ENCODE assay signal across 1 cellular context in genomic region chr19:17097593-17098126, GRCh38.
A peak's percentile ranks its signal among the peaks of the same experiment; 100 is the strongest.
TF ChIP-seq lines count a peak whose summit lies in the region.

No MANE protein-coding gene starts in this region.

TF ChIP-seq in K562, 482 proteins besides CTCF, POLR2A, EP300 and RAD21 (continued from another document and continues in another):
- TF ChIP-seq REST (CRISPR knock-in tag; IDR thresholded peaks at IDR 0.05; ENCODE audit: low read depth) (no peak), BRD4 (IDR thresholded peaks at IDR 0.05) (no peak), XRCC4 (IDR thresholded peaks at IDR 0.05; ENCODE audit: extremely low read depth, insufficient read depth, insufficient read length) (no peak), HOXB6 (CRISPR knock-in tag; IDR thresholded peaks at IDR 0.05; ENCODE audit: borderline replicate concordance) (no peak), POLR3G (IDR thresholded peaks at IDR 0.05; ENCODE audit: extremely low read depth, insufficient read length, insufficient replicate concordance) (no peak), HOMEZ (CRISPR knock-in tag; IDR thresholded peaks at IDR 0.05) (no peak), DEAF1 (CRISPR knock-in tag; IDR thresholded peaks at IDR 0.05) (no peak), FUS (optimal IDR thresholded peaks at IDR 0.05; ENCODE audit: low read depth, low read length) (no peak), SMARCA4 (IDR thresholded peaks at IDR 0.05) (peak; percentile 78), ZNF445 (CRISPR knock-in tag; IDR thresholded peaks at IDR 0.05; ENCODE audit: low read depth) (no peak), KDM1A (IDR thresholded peaks at IDR 0.05) (peak in 1 of 2 experiments; percentile 54; a peak in 1 of 4 replicates), CBFA2T3 (IDR thresholded peaks at IDR 0.05) (no peak; the same call in 1 of the 2 replicates), SMAD4 (CRISPR knock-in tag; conservative IDR thresholded peaks at IDR 0.05) (0 out of 2 replicates have a peak, but pooled peaks have one; percentile 18), SETDB1 (IDR thresholded peaks at IDR 0.05; ENCODE audit: low read length) (no peak), CBX3 (IDR thresholded peaks at IDR 0.05; ENCODE audit: borderline replicate concordance in 1 of 2, low read length in 2 of 2) (no peak; a peak in 1 of 3 replicates), ZNF584 (CRISPR knock-in tag; IDR thresholded peaks at IDR 0.05; ENCODE audit: low read depth) (no peak), MBD1 (CRISPR knock-in tag; IDR thresholded peaks at IDR 0.05) (no peak), ETV5 (CRISPR knock-in tag; IDR thresholded peaks at IDR 0.05; ENCODE audit: low read depth) (0 out of 2 replicates have a peak, but pooled peaks have one; percentile 40), STAT5A (IDR thresholded peaks at IDR 0.05; ENCODE audit: borderline replicate concordance, low read length) (no peak), RFX1 (IDR thresholded peaks at IDR 0.05) (no peak), EGR1 (conservative IDR thresholded peaks at IDR 0.05) (no peak)
- TF ChIP-seq, protein P1, sequence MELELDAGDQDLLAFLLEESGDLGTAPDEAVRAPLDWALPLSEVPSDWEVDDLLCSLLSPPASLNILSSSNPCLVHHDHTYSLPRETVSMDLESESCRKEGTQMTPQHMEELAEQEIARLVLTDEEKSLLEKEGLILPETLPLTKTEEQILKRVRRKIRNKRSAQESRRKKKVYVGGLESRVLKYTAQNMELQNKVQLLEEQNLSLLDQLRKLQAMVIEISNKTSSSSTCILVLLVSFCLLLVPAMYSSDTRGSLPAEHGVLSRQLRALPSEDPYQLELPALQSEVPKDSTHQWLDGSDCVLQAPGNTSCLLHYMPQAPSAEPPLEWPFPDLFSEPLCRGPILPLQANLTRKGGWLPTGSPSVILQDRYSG (tag; conservative IDR thresholded peaks at IDR 0.05; ENCODE audit: low read depth): no peak
- TF ChIP-seq, protein P2, sequence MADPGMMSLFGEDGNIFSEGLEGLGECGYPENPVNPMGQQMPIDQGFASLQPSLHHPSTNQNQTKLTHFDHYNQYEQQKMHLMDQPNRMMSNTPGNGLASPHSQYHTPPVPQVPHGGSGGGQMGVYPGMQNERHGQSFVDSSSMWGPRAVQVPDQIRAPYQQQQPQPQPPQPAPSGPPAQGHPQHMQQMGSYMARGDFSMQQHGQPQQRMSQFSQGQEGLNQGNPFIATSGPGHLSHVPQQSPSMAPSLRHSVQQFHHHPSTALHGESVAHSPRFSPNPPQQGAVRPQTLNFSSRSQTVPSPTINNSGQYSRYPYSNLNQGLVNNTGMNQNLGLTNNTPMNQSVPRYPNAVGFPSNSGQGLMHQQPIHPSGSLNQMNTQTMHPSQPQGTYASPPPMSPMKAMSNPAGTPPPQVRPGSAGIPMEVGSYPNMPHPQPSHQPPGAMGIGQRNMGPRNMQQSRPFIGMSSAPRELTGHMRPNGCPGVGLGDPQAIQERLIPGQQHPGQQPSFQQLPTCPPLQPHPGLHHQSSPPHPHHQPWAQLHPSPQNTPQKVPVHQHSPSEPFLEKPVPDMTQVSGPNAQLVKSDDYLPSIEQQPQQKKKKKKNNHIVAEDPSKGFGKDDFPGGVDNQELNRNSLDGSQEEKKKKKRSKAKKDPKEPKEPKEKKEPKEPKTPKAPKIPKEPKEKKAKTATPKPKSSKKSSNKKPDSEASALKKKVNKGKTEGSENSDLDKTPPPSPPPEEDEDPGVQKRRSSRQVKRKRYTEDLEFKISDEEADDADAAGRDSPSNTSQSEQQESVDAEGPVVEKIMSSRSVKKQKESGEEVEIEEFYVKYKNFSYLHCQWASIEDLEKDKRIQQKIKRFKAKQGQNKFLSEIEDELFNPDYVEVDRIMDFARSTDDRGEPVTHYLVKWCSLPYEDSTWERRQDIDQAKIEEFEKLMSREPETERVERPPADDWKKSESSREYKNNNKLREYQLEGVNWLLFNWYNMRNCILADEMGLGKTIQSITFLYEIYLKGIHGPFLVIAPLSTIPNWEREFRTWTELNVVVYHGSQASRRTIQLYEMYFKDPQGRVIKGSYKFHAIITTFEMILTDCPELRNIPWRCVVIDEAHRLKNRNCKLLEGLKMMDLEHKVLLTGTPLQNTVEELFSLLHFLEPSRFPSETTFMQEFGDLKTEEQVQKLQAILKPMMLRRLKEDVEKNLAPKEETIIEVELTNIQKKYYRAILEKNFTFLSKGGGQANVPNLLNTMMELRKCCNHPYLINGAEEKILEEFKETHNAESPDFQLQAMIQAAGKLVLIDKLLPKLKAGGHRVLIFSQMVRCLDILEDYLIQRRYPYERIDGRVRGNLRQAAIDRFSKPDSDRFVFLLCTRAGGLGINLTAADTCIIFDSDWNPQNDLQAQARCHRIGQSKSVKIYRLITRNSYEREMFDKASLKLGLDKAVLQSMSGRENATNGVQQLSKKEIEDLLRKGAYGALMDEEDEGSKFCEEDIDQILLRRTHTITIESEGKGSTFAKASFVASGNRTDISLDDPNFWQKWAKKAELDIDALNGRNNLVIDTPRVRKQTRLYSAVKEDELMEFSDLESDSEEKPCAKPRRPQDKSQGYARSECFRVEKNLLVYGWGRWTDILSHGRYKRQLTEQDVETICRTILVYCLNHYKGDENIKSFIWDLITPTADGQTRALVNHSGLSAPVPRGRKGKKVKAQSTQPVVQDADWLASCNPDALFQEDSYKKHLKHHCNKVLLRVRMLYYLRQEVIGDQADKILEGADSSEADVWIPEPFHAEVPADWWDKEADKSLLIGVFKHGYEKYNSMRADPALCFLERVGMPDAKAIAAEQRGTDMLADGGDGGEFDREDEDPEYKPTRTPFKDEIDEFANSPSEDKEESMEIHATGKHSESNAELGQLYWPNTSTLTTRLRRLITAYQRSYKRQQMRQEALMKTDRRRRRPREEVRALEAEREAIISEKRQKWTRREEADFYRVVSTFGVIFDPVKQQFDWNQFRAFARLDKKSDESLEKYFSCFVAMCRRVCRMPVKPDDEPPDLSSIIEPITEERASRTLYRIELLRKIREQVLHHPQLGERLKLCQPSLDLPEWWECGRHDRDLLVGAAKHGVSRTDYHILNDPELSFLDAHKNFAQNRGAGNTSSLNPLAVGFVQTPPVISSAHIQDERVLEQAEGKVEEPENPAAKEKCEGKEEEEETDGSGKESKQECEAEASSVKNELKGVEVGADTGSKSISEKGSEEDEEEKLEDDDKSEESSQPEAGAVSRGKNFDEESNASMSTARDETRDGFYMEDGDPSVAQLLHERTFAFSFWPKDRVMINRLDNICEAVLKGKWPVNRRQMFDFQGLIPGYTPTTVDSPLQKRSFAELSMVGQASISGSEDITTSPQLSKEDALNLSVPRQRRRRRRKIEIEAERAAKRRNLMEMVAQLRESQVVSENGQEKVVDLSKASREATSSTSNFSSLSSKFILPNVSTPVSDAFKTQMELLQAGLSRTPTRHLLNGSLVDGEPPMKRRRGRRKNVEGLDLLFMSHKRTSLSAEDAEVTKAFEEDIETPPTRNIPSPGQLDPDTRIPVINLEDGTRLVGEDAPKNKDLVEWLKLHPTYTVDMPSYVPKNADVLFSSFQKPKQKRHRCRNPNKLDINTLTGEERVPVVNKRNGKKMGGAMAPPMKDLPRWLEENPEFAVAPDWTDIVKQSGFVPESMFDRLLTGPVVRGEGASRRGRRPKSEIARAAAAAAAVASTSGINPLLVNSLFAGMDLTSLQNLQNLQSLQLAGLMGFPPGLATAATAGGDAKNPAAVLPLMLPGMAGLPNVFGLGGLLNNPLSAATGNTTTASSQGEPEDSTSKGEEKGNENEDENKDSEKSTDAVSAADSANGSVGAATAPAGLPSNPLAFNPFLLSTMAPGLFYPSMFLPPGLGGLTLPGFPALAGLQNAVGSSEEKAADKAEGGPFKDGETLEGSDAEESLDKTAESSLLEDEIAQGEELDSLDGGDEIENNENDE (IDR thresholded peaks at IDR 0.05; ENCODE audit: low read depth, low read length): no peak
- TF ChIP-seq, protein P3, sequence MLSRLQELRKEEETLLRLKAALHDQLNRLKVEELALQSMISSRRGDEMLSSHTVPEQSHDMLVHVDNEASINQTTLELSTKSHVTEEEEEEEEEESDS (CRISPR knock-in tag; IDR thresholded peaks at IDR 0.05): no peak
- TF ChIP-seq, protein P4, sequence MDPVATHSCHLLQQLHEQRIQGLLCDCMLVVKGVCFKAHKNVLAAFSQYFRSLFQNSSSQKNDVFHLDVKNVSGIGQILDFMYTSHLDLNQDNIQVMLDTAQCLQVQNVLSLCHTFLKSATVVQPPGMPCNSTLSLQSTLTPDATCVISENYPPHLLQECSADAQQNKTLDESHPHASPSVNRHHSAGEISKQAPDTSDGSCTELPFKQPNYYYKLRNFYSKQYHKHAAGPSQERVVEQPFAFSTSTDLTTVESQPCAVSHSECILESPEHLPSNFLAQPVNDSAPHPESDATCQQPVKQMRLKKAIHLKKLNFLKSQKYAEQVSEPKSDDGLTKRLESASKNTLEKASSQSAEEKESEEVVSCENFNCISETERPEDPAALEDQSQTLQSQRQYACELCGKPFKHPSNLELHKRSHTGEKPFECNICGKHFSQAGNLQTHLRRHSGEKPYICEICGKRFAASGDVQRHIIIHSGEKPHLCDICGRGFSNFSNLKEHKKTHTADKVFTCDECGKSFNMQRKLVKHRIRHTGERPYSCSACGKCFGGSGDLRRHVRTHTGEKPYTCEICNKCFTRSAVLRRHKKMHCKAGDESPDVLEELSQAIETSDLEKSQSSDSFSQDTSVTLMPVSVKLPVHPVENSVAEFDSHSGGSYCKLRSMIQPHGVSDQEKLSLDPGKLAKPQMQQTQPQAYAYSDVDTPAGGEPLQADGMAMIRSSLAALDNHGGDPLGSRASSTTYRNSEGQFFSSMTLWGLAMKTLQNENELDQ (CRISPR knock-in tag; IDR thresholded peaks at IDR 0.05; ENCODE audit: borderline replicate concordance): no peak
- TF ChIP-seq, protein P5, sequence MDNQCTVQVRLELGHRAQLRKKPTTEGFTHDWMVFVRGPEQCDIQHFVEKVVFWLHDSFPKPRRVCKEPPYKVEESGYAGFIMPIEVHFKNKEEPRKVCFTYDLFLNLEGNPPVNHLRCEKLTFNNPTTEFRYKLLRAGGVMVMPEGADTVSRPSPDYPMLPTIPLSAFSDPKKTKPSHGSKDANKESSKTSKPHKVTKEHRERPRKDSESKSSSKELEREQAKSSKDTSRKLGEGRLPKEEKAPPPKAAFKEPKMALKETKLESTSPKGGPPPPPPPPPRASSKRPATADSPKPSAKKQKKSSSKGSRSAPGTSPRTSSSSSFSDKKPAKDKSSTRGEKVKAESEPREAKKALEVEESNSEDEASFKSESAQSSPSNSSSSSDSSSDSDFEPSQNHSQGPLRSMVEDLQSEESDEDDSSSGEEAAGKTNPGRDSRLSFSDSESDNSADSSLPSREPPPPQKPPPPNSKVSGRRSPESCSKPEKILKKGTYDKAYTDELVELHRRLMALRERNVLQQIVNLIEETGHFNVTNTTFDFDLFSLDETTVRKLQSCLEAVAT (IDR thresholded peaks at IDR 0.05): no peak
